In the genomic region with DNA sequence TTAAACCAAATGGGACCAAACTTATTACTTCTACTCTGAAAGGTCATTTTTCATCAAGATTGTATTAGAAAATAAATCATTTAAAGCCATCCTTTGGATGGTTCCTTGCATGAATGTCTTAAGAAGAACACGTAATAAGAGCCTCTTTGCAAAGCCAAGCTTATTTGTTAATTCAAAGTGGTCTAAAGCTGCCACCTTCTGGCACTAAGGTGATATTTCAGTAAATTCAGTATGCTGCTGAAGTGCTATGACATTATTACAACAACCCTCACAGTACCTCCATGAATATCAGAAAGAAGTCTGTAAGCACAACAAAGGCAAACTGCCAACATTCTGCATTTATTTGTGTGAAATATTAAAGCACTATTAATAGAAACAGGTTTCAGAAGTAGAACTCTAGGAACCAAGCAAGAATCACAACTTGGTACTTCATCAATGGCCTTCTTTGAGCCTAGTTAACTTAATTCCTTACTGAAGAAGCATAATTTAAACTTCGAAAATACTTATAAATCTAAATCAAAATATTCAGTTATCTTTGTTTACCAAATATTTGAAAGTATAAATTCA, we compare ENCODE assay signal across 8 cellular contexts. TPM values are rescaled to one million over a fixed set of nuclear protein-coding genes. Genes with fewer than 3 reads are reported as not detected.
DNase-seq lines count a peak whose midpoint lies in the region; ATAC-seq, FAIRE-seq and TF ChIP-seq lines count a peak whose summit lies in the region.

No MANE protein-coding gene starts in this region.

- no peak overlapping the region for H3K27ac ChIP-seq in OCI-LY1 (ENCODE audit: low read depth, low read length, poor library complexity, severe bottlenecking)

- H3K27me3 Mint-ChIP-seq in activated CD4-positive, alpha-beta T cell treated with anti-CD3 and anti-CD28 coated beads, Interleukin-2, amount 10 ng/mL, durations not matched to agents 7 days and 5 days = no peaks in the 10 kb centered on the region

- H3K4me3 ChIP-seq in OCI-LY1 (ENCODE audit: low read depth, low read length, poor library complexity, severe bottlenecking) (no peak overlapping the region), skeletal muscle cell (ENCODE audit: low read depth, low read length) (no peak overlapping the region)

- DNase-seq in DMS114 treated with DMSO at 0.1 percent for 48 hours (lab: John Stamatoyannopoulos, UW; ENCODE audit: unreplicated experiment) (peak; percentile 28), HTR-8/SVneo (ENCODE audit: insufficient read length, low spot score) (peak; percentile 5), fibroblast of peridontal ligament (ENCODE audit: extremely low read depth) (peak; percentile 57), skeletal muscle cell (ENCODE audit: low read depth) (peak; percentile 5)
- no peak for DNase-seq in activated CD4-positive, alpha-beta T cell treated with anti-CD3 and anti-CD28 coated beads, Interleukin-2, amount 10 ng/mL, durations not matched to agents 7 days and 5 days
- DNase-seq in activated CD4-positive, alpha-beta T cell treated with anti-CD3 and anti-CD28 coated beads for 4 hours = no peak

- FAIRE-seq in HTR-8/SVneo (lab: Jason Lieb, UNC) = no peak

- TF ChIP-seq CTCF in OCI-LY1 (IDR thresholded peaks at IDR 0.05; ENCODE audit: low read length) = peak; percentile 54

- H3K4me1 ChIP-seq in OCI-LY1 (ENCODE audit: insufficient read depth, low read length, severe bottlenecking) = no peaks in the 10 kb centered on the region

- no peaks in the 10 kb centered on the region for H3K79me2 ChIP-seq in OCI-LY1 (ENCODE audit: insufficient read depth, low read length)

- no peaks in the 10 kb centered on the region for H3F3A ChIP-seq in OCI-LY1 (ENCODE audit: insufficient read depth, low read length)

- H2AFZ ChIP-seq in OCI-LY1 (ENCODE audit: low read length) = no peak overlapping the region

- no peaks in the 10 kb centered on the region for H3K4me1 Mint-ChIP-seq in activated CD4-positive, alpha-beta T cell treated with anti-CD3 and anti-CD28 coated beads, Interleukin-2, amount 10 ng/mL, durations not matched to agents 7 days and 5 days

- H3K9me2 ChIP-seq in OCI-LY1 (ENCODE audit: low read depth, low read length) = no peaks in the 10 kb centered on the region

- H3K27ac Mint-ChIP-seq in activated CD4-positive, alpha-beta T cell treated with anti-CD3 and anti-CD28 coated beads, Interleukin-2, amount 10 ng/mL, durations not matched to agents 7 days and 5 days = no peak overlapping the region

- no peak overlapping the region for H3K4me2 ChIP-seq in OCI-LY1 (ENCODE audit: low read length)

- no peaks in the 10 kb centered on the region for H3K9me3 ChIP-seq in OCI-LY1 (ENCODE audit: low read length)

- H3K27me3 ChIP-seq in OCI-LY1 (ENCODE audit: insufficient read depth, low read length) = no peaks in the 10 kb centered on the region

- POLR2A ChIA-PET in activated CD4-positive, alpha-beta T cell treated with anti-CD3 and anti-CD28 coated beads, Interleukin-2, amount 10 ng/mL, durations not matched to agents 7 days and 5 days (lab: Charles Lee) = no interaction called here

- H3K36me3 Mint-ChIP-seq in activated CD4-positive, alpha-beta T cell treated with anti-CD3 and anti-CD28 coated beads, Interleukin-2, amount 10 ng/mL, durations not matched to agents 7 days and 5 days (ENCODE audit: low read depth) = no peaks in the 10 kb centered on the region

- H3K36me3 ChIP-seq in OCI-LY1 (ENCODE audit: insufficient read depth, low read length) = no peaks in the 10 kb centered on the region

- H3K9ac ChIP-seq in OCI-LY1 (ENCODE audit: low read length) = no peak overlapping the region

- CTCF ChIA-PET in activated CD4-positive, alpha-beta T cell treated with anti-CD3 and anti-CD28 coated beads, Interleukin-2, amount 10 ng/mL, durations not matched to agents 7 days and 5 days (lab: Charles Lee) = no interaction called here

- no peak for ATAC-seq in activated CD4-positive, CD25-positive, alpha-beta regulatory T cell treated with anti-CD3 and anti-CD28 coated beads, Interleukin-2, amount 50 U/mL, for 24 hours

- H3K4me3 Mint-ChIP-seq in activated CD4-positive, alpha-beta T cell treated with anti-CD3 and anti-CD28 coated beads, Interleukin-2, amount 10 ng/mL, durations not matched to agents 7 days and 5 days = no peak overlapping the region

- peaks cover 3% of the 10 kb centered on the region for H3K9me3 Mint-ChIP-seq in activated CD4-positive, alpha-beta T cell treated with anti-CD3 and anti-CD28 coated beads, Interleukin-2, amount 10 ng/mL, durations not matched to agents 7 days and 5 days

- H4K20me1 ChIP-seq in OCI-LY1 (ENCODE audit: insufficient read depth, low read length) = no peaks in the 10 kb centered on the region

RNA-seq across cellular contexts. Expression of gene TYRP1, which starts 53.1 kb away (rescaled TPM):
- not detected for total RNA-seq in activated CD4-positive, alpha-beta T cell treated with anti-CD3 and anti-CD28 coated beads, Interleukin-2, amount 10 ng/mL, durations not matched to agents 7 days and 5 days

Comparison
In these comparisons a context has a peak if more than half of its experiments do, and no peak if none do; other contexts are left out.
1. DNase-seq: peak in DMS114 treated with DMSO at 0.1 percent for 48 hours (single experiment), HTR-8/SVneo (single experiment), fibroblast of peridontal ligament (single experiment) and skeletal muscle cell (single experiment); none in activated CD4-positive, alpha-beta T cell treated with anti-CD3 and anti-CD28 coated beads, Interleukin-2, amount 10 ng/mL, durations not matched to agents 7 days and 5 days (single experiment) and activated CD4-positive, alpha-beta T cell treated with anti-CD3 and anti-CD28 coated beads for 4 hours (0 of 2).